ENCODE assay signal across 12 cellular contexts in the genomic region with DNA sequence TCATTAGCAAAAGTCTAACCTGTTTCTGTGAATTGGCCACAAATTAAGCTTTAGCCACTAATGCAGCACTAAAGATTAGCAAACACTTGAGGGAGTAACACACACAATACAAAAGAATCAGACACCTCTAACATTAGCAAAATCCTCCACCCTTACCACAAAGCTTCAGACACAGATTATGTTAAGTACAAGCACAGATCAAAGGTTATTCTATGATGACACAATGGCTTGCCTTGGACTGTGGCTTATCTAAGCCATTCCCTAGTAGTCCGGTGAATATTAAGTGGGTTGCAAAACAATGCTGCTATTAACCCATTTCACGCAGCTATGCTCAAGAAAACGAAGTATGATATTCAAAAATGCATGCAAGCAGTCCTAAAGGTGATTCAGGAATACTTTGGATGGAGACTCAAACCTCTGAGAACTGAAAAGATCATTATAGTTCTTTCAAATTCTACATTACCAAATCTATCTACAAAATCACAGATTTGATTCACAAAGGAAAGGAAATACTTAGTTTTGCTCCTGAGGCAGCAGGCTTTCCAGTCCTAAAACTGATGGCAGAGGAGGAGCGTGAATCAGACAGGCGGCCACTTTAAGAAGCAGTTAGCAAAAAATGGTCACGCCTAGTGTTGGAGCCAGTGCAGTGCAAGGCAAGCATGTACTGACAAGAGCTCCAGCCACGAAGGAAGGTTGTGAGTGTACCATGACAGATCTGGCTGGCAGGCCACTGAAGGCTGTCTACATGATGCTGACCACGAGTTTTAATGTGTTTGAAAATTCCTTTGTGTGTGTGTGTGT.
DNase-seq lines count a peak whose midpoint lies in the region; ATAC-seq and TF ChIP-seq lines count a peak whose summit lies in the region.
"Had no signal": no experiment of that assay in that cellular context is flagged by ENCODE, and none has a peak within 500 bp of the region (broad histone marks: within the 10 kb centered on the region; RNA-seq: fewer than 3 reads in every experiment).

No MANE protein-coding gene starts in this region.

- TF ChIP-seq CTCF in AG10803 (conservative IDR thresholded peaks at IDR 0.05; ENCODE audit: low read length), result peak; percentile 41

- DNase-seq in AG10803 (ENCODE audit: low read depth) (peak; percentile 57), LoVo (ENCODE audit: low spot score) (peak; percentile 6), astrocyte of the hippocampus (ENCODE audit: low read depth, low spot score) (peak; percentile 53), left lobe of liver (ENCODE audit: low spot score) (peak; percentile 79), inferior parietal cortex (ENCODE audit: extremely low spot score) (no peak), OCI-M2 (lab: John Stamatoyannopoulos, UW; ENCODE audit: unreplicated experiment) (no peak), iPS-NIHi7 (ENCODE audit: extremely low spot score) (no peak), pons (ENCODE audit: low spot score) (no peak)
- DNase-seq: activated CD4-positive, CD25-positive, alpha-beta regulatory T cell; Karpas-422; stimulated activated naive B cell treated with anti-CD40 and anti-IgM and Interleukin-4, amounts not matched to agents 10 μg/mL and 1 μg/mL and 100 μg/mL, for 72 hours had no signal

- H3K4me3 ChIP-seq in AG10803 (ENCODE audit: low read length), result no peak overlapping the region
- H3K4me3 ChIP-seq: dorsolateral prefrontal cortex had no signal

- peak; percentile 66 for ATAC-seq in left lobe of liver
- ATAC-seq: stimulated activated naive B cell treated with anti-CD40 and anti-IgM and Interleukin-4, amounts not matched to agents 10 μg/mL and 1 μg/mL and 100 μg/mL, for 72 hours had no signal

Comparison
In these comparisons a context has a peak if more than half of its experiments do, and no peak if none do; other contexts are left out.
1. DNase-seq: peak in AG10803 (single experiment), LoVo (single experiment), astrocyte of the hippocampus (single experiment) and left lobe of liver (single experiment); none in inferior parietal cortex (single experiment), OCI-M2 (single experiment), iPS-NIHi7 (single experiment) and pons (single experiment).